ENCODE assay signal across 8 cellular contexts in genomic region chr4:140238353-140239041, GRCh38.
DNase-seq lines count a peak whose midpoint lies in the region; ATAC-seq and TF ChIP-seq lines count a peak whose summit lies in the region.

No MANE protein-coding gene starts in this region.

- peaks cover 50% of the 10 kb centered on the region for H3K4me1 ChIP-seq in left ventricle myocardium inferior

- H3K27me3 ChIP-seq in left ventricle myocardium inferior (ENCODE audit: low read depth) = no peaks in the 10 kb centered on the region

- H3K4me3 ChIP-seq in left ventricle myocardium inferior = peak overlapping the region; percentile 53
- no peak overlapping the region for H3K4me3 ChIP-seq in skeletal muscle cell (ENCODE audit: low read depth, low read length)

- intact Hi-C loops in left ventricle myocardium inferior (cut with micrococcal nuclease) = no loop called here

- H3K36me3 ChIP-seq in left ventricle myocardium inferior = no peaks in the 10 kb centered on the region

- H3K27ac ChIP-seq in angular gyrus (ENCODE audit: low read depth, low read length) (peak overlapping the region; percentile 79), left ventricle myocardium inferior (replicated peaks) (peak overlapping the region; percentile 93)

- H3K9me3 ChIP-seq in left ventricle myocardium inferior (replicated peaks) = no peaks in the 10 kb centered on the region

- DNase-seq in DMS79 treated with DMSO at 0.1 percent for 48 hours (lab: John Stamatoyannopoulos, UW) (peak; percentile 69), NCI-H2107 treated with DMSO at 0.1 percent for 48 hours (lab: John Stamatoyannopoulos, UW; ENCODE audit: unreplicated experiment) (peak; percentile 86), left ventricle myocardium inferior (peak; percentile 91), skeletal muscle cell (ENCODE audit: low read depth) (peak; percentile 60)
- no peak for DNase-seq in activated naive CD4-positive, alpha-beta T cell (lab: John Stamatoyannopoulos, UW)

- no peak for ATAC-seq in HG03439 (IDR thresholded peaks at IDR 0.05; ENCODE audit: unreplicated experiment)
- ATAC-seq in HG03378 (IDR thresholded peaks at IDR 0.05; ENCODE audit: unreplicated experiment) = no peak

- TF ChIP-seq CTCF in left ventricle myocardium inferior (IDR thresholded peaks at IDR 0.05; ENCODE audit: borderline replicate concordance) = no peak

Comparison
In these comparisons a context has a peak if more than half of its experiments do, and no peak if none do; other contexts are left out.
1. DNase-seq: peak in DMS79 treated with DMSO at 0.1 percent for 48 hours (single experiment), NCI-H2107 treated with DMSO at 0.1 percent for 48 hours (single experiment), left ventricle myocardium inferior (single experiment) and skeletal muscle cell (single experiment); none in activated naive CD4-positive, alpha-beta T cell (0 of 4).